In genomic region chr1:115677570-115677969, GRCh38 we compare ENCODE assay signal across 17 cellular contexts. TPM values are rescaled to one million over a fixed set of nuclear protein-coding genes. Genes with fewer than 3 reads are reported as not detected.
DNase-seq lines count a peak whose midpoint lies in the region; ATAC-seq and TF ChIP-seq lines count a peak whose summit lies in the region.
"Had no signal": no experiment of that assay in that cellular context is flagged by ENCODE, and none has a peak within 500 bp of the region (broad histone marks: within the 10 kb centered on the region; RNA-seq: fewer than 3 reads in every experiment).

No MANE protein-coding gene starts in this region.

- no peaks in the 10 kb centered on the region for H4K20me1 ChIP-seq in MM.1S (ENCODE audit: insufficient read depth, low read length)

- TF ChIP-seq CTCF in HFFc6 (IDR thresholded peaks at IDR 0.05), result peak; percentile 26; the same call in 1 of the 2 replicates
- TF ChIP-seq CTCF in choroid plexus epithelial cell (conservative IDR thresholded peaks at IDR 0.05; ENCODE audit: low read depth, low read length), result peak; percentile 35
- TF ChIP-seq CTCF in nephron progenitor cell (IDR thresholded peaks at IDR 0.05), result no peak
- TF ChIP-seq CTCF in MM.1S (IDR thresholded peaks at IDR 0.05; ENCODE audit: low read length), result no peak

- no peaks in the 10 kb centered on the region for H3K9me3 ChIP-seq in MM.1S (replicated peaks; ENCODE audit: insufficient read depth, low read length)
- H3K9me3 ChIP-seq: breast epithelium had no signal

- no peak overlapping the region for H3K27ac ChIP-seq in MM.1S (ENCODE audit: low read length)
- H3K27ac ChIP-seq: hepatocyte had no signal

- no peak overlapping the region for H3K4me2 ChIP-seq in MM.1S (ENCODE audit: low read depth, low read length)
- H3K4me2 ChIP-seq: hepatocyte had no signal

- no peak overlapping the region for H3K4me3 ChIP-seq in choroid plexus epithelial cell (ENCODE audit: low read depth, low read length)
- H3K4me3 ChIP-seq in MM.1S (ENCODE audit: low read length), result no peak overlapping the region
- H3K4me3 ChIP-seq: breast epithelium, hepatocyte had no signal

- peaks cover 28% of the 10 kb centered on the region for H3K4me1 Mint-ChIP-seq in HFFc6 (ENCODE audit: low read depth)
- peaks cover 79% of the 10 kb centered on the region for H3K4me1 Mint-ChIP-seq in nephron progenitor cell
- H3K4me1 Mint-ChIP-seq: activated CD4-positive, alpha-beta T cell treated with anti-CD3 and anti-CD28 coated beads for 36 hours; CD14-positive monocyte had no signal

- no peaks in the 10 kb centered on the region for H3K79me2 ChIP-seq in MM.1S (ENCODE audit: low read length)

- no peaks in the 10 kb centered on the region for H3K9me2 ChIP-seq in MM.1S (replicated peaks; ENCODE audit: insufficient read depth, low read length)

- H3K27ac Mint-ChIP-seq in HFFc6 (no peak overlapping the region), nephron progenitor cell (peak overlapping the region; percentile 91)
- H3K27ac Mint-ChIP-seq: activated CD4-positive, alpha-beta T cell treated with anti-CD3 and anti-CD28 coated beads for 36 hours; activated T-helper 2 cell treated with anti-CD3 and anti-CD28 coated beads, Interferon-gamma antibody, Interleukin-2, Interleukin-4, amounts not matched to agents 10 μg/mL and 5 μg/mL and 100 μg/mL, durations not matched to agents 14 hours and 24 hours and 36 hours; CD14-positive monocyte had no signal

- DNase-seq in Daoy (ENCODE audit: low read depth), result peak; percentile 27
- DNase-seq in HFFc6, result no peak
- no peak for DNase-seq in choroid plexus epithelial cell (ENCODE audit: low read depth)
- no peak for DNase-seq in nephron progenitor cell
- DNase-seq in NCI-H2029 treated with DMSO at 0.1 percent for 48 hours (lab: John Stamatoyannopoulos, UW), result no peak
- no peak for DNase-seq in MM.1S
- DNase-seq in effector CD8-positive, alpha-beta T cell (lab: John Stamatoyannopoulos, UW), result no peak
- DNase-seq: activated CD4-positive, alpha-beta T cell treated with anti-CD3 and anti-CD28 coated beads for 36 hours; GOT3; IMR-90; right cardiac atrium; T-helper 1 cell had no signal

- H3K27me3 ChIP-seq in MM.1S (replicated peaks; ENCODE audit: insufficient read depth, low read length), result no peaks in the 10 kb centered on the region
- H3K27me3 ChIP-seq: breast epithelium, hepatocyte had no signal

- H3K27me3 Mint-ChIP-seq in HFFc6 (ENCODE audit: insufficient read depth) (no peaks in the 10 kb centered on the region; the same call in 1 of the 2 replicates), nephron progenitor cell (ENCODE audit: low read depth, poor library complexity) (no peaks in the 10 kb centered on the region)
- H3K27me3 Mint-ChIP-seq: activated CD4-positive, alpha-beta T cell treated with anti-CD3 and anti-CD28 coated beads for 36 hours had no signal

- H3K9ac ChIP-seq in MM.1S (ENCODE audit: low read length), result no peak overlapping the region

- H3K9me3 Mint-ChIP-seq in HFFc6 (no peaks in the 10 kb centered on the region), nephron progenitor cell (no peaks in the 10 kb centered on the region)
- H3K9me3 Mint-ChIP-seq: activated T-helper 2 cell treated with anti-CD3 and anti-CD28 coated beads, Interferon-gamma antibody, Interleukin-2, Interleukin-4, amounts not matched to agents 10 μg/mL and 5 μg/mL and 100 μg/mL, durations not matched to agents 14 hours and 24 hours and 36 hours; CD14-positive monocyte had no signal

- H3K36me3 Mint-ChIP-seq in HFFc6 (ENCODE audit: low read depth) (peaks cover 5% of the 10 kb centered on the region; the same call in 1 of the 2 replicates), nephron progenitor cell (ENCODE audit: low read depth) (peaks cover 32% of the 10 kb centered on the region)

- H3K4me3 Mint-ChIP-seq in HFFc6, result no peak overlapping the region
- H3K4me3 Mint-ChIP-seq in nephron progenitor cell, result no peak overlapping the region
- H3K4me3 Mint-ChIP-seq: activated CD4-positive, alpha-beta T cell treated with anti-CD3 and anti-CD28 coated beads for 36 hours; CD14-positive monocyte had no signal

- H3K4me1 ChIP-seq in MM.1S (ENCODE audit: low read length), result no peaks in the 10 kb centered on the region
- H3K4me1 ChIP-seq: breast epithelium had no signal

- ATAC-seq in GM19463 (IDR thresholded peaks at IDR 0.05; ENCODE audit: unreplicated experiment), result no peak
- ATAC-seq: activated CD4-positive, alpha-beta T cell treated with anti-CD3 and anti-CD28 coated beads for 36 hours; right cardiac atrium had no signal

- no peak overlapping the region for H2AFZ ChIP-seq in MM.1S (ENCODE audit: low read length)
- H2AFZ ChIP-seq: hepatocyte had no signal

- no peaks in the 10 kb centered on the region for H3F3A ChIP-seq in MM.1S (ENCODE audit: insufficient read depth, low read length)

- H3K36me3 ChIP-seq in MM.1S (replicated peaks; ENCODE audit: insufficient read depth, low read length), result no peaks in the 10 kb centered on the region
- H3K36me3 ChIP-seq: breast epithelium had no signal

RNA-seq across cellular contexts. Expression of gene VANGL1, which starts 35.8 kb away (rescaled TPM):
- 20.2 and 21.8 TPM in 2 replicates for total RNA-seq in Daoy (2014; rRNA removed; shearing (Covaris generic))
- total RNA-seq in HFFc6 (2021; fragmentation: NEBNext Ultra II Directional; extraction: Animal tissue kit (Norgen Biotek cat#: 25700)), result 10 to 100 TPM; 14.7 to 20.6 (median 18.5) TPM

Comparison
In these comparisons a context has a peak if more than half of its experiments do, and no peak if none do; other contexts are left out.
1. CTCF ChIP-seq: peak in HFFc6 (single experiment) and choroid plexus epithelial cell (single experiment); none in nephron progenitor cell (single experiment) and MM.1S (single experiment).